ENCODE assay signal across 12 cellular contexts in genomic region chr20:54474866-54475265, GRCh38. TPM values are rescaled to one million over a fixed set of nuclear protein-coding genes. Genes with fewer than 3 reads are reported as not detected.
DNase-seq lines count a peak whose midpoint lies in the region; ATAC-seq, FAIRE-seq and TF ChIP-seq lines count a peak whose summit lies in the region.
"Had no signal": no experiment of that assay in that cellular context is flagged by ENCODE, and none has a peak within 500 bp of the region (broad histone marks: within the 10 kb centered on the region; RNA-seq: fewer than 3 reads in every experiment).

No MANE protein-coding gene starts in this region.

- CTCF ChIA-PET in Calu3 (lab: Charles Lee): no interaction called here

- no peak overlapping the region for H3K27ac ChIP-seq in astrocyte (ENCODE audit: low read depth, low read length)
- H3K27ac ChIP-seq: VCaP had no signal

- H3K9me3 ChIP-seq in astrocyte (ENCODE audit: insufficient read depth, low read depth, low read length) (no peaks in the 10 kb centered on the region), iPS-15b (ENCODE audit: control insufficient read depth, insufficient read depth, low read length) (no peaks in the 10 kb centered on the region)

- H3K4me1 Mint-ChIP-seq in Calu3 (ENCODE audit: low read depth, unreplicated experiment): no peaks in the 10 kb centered on the region
- H3K4me1 Mint-ChIP-seq in astrocyte (ENCODE audit: low read depth, unreplicated experiment): no peaks in the 10 kb centered on the region

- H3K4me2 ChIP-seq in astrocyte (ENCODE audit: low read length): peak overlapping the region; percentile 99

- peaks cover 63% of the 10 kb centered on the region for H3K27me3 Mint-ChIP-seq in Calu3 (ENCODE audit: unreplicated experiment)
- peaks cover 26% of the 10 kb centered on the region for H3K27me3 Mint-ChIP-seq in astrocyte (ENCODE audit: low read depth, unreplicated experiment)

- no peak overlapping the region for H3K9ac ChIP-seq in astrocyte (ENCODE audit: low read length)
- no peak overlapping the region for H3K9ac ChIP-seq in iPS-15b (ENCODE audit: low read depth, low read length)

- H3K9me3 Mint-ChIP-seq in Calu3 (ENCODE audit: low read depth, unreplicated experiment) (peaks cover 2% of the 10 kb centered on the region), astrocyte (ENCODE audit: unreplicated experiment) (no peaks in the 10 kb centered on the region)

- H4K20me1 ChIP-seq in astrocyte (ENCODE audit: insufficient read depth, low read length): no peaks in the 10 kb centered on the region

- ATAC-seq in GM18520 (IDR thresholded peaks at IDR 0.05; ENCODE audit: unreplicated experiment) (no peak), HG03520 (IDR thresholded peaks at IDR 0.05; ENCODE audit: unreplicated experiment) (no peak)

- H3K4me1 ChIP-seq in astrocyte (ENCODE audit: insufficient read depth, low read length): peaks cover 10% of the 10 kb centered on the region
- peaks cover 3% of the 10 kb centered on the region for H3K4me1 ChIP-seq in iPS-15b (ENCODE audit: control insufficient read depth, insufficient read depth, low read length)

- H3K36me3 Mint-ChIP-seq in Calu3 (ENCODE audit: insufficient read depth, unreplicated experiment): peaks cover 9% of the 10 kb centered on the region
- H3K36me3 Mint-ChIP-seq in astrocyte (ENCODE audit: low read depth, unreplicated experiment): no peaks in the 10 kb centered on the region

- peaks cover 13% of the 10 kb centered on the region for H3K79me2 ChIP-seq in astrocyte (ENCODE audit: insufficient read depth, low read length)

- FAIRE-seq in astrocyte (lab: Jason Lieb, UNC): no peak
- FAIRE-seq: GM12892 had no signal

- H3K4me3 ChIP-seq in astrocyte (ENCODE audit: insufficient read depth, low read depth, low read length): no peak overlapping the region
- peak overlapping the region; percentile 61 for H3K4me3 ChIP-seq in iPS-15b (ENCODE audit: low read depth, low read length)
- H3K4me3 ChIP-seq in skeletal muscle cell (ENCODE audit: low read depth, low read length): peak overlapping the region; percentile 65

- TF ChIP-seq CTCF in Calu3 (IDR thresholded peaks at IDR 0.05; ENCODE audit: unreplicated experiment): no peak
- TF ChIP-seq CTCF in astrocyte (IDR thresholded peaks at IDR 0.05; ENCODE audit: insufficient read depth, low read depth, low read length): no peak

- H3K27me3 ChIP-seq in astrocyte (ENCODE audit: insufficient read depth, low read length): no peaks in the 10 kb centered on the region
- peaks cover 26% of the 10 kb centered on the region for H3K27me3 ChIP-seq in iPS-15b (ENCODE audit: control insufficient read depth, insufficient read depth, low read length)

- H3K4me3 Mint-ChIP-seq in Calu3 (ENCODE audit: low read depth, unreplicated experiment): peak overlapping the region; percentile 71
- peak overlapping the region; percentile 79 for H3K4me3 Mint-ChIP-seq in astrocyte (ENCODE audit: unreplicated experiment)

- no peaks in the 10 kb centered on the region for H3K36me3 ChIP-seq in astrocyte (ENCODE audit: insufficient read depth, low read length)
- no peaks in the 10 kb centered on the region for H3K36me3 ChIP-seq in iPS-15b (ENCODE audit: control insufficient read depth, insufficient read depth, low read length)

- no peak for DNase-seq in Calu3
- DNase-seq in astrocyte (ENCODE audit: low read depth): no peak
- DNase-seq in skeletal muscle cell (ENCODE audit: low read depth): no peak
- no peak for DNase-seq in NCI-H226
- no peak for DNase-seq in activated CD4-positive, alpha-beta T cell treated with anti-CD3 and anti-CD28 coated beads, Interleukin-2, amount 50 U/mL, for 4 hours
- DNase-seq: mammary epithelial cell; stimulated activated naive CD4-positive, alpha-beta T cell treated with Interleukin-2 at 50 U/mL for 16 hours had no signal

- no peak overlapping the region for H2AFZ ChIP-seq in astrocyte (ENCODE audit: low read depth, low read length)

- BruUV-seq in Calu3 (replicated peaks; lab: Mats Ljungman, UMichigan): no TSS peak

- H3K27ac Mint-ChIP-seq in Calu3 (ENCODE audit: unreplicated experiment) (no peak overlapping the region), astrocyte (ENCODE audit: unreplicated experiment) (no peak overlapping the region)

- intact Hi-C loops in Calu3 (cut with micrococcal nuclease; ENCODE audit: unreplicated experiment): loop anchor here (5.0 kb wide), 1 partner anchor 172 kb away; no protein-coding TSS in a partner anchor

RNA-seq across cellular contexts. Expression of gene DOK5, which starts 0.5 kb away (rescaled TPM):
- total RNA-seq in Calu3 (2022): 0.17 and 2.0 TPM in 2 replicates
- 0.82 and 1.2 TPM in 2 replicates for total RNA-seq in astrocyte
